8 cellular contexts compared by ENCODE assay signal in the genomic region with DNA sequence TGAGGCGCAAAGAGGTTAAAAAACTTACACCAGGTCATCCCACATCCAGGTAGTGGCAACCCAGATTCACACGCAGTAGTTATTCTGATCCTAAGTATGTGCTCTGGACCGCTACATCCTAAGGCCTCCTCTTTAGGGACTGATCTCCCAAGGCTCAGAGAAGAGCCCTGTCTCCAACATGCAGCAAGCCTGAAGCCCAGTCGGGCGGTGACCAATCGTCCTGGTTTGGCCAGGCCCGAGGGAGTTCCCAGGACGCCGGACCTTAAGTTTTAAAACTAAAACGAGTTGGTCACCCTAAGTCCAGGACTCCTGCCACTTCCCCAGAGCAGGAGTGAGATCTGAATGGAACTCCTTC. TPM values are rescaled to one million over a fixed set of nuclear protein-coding genes. Genes with fewer than 3 reads are reported as not detected.
DNase-seq lines count a peak whose midpoint lies in the region; ATAC-seq, FAIRE-seq and TF ChIP-seq lines count a peak whose summit lies in the region.

No MANE protein-coding gene starts in this region.

- H3K4me3 Mint-ChIP-seq in chondrocyte (ENCODE audit: unreplicated experiment): peak overlapping the region; percentile 97

- H3K27ac ChIP-seq in BLaER1: peak overlapping the region; percentile 75
- H3K27ac ChIP-seq in muscle layer of duodenum (ENCODE audit: low read length): peak overlapping the region; percentile 20

- ATAC-seq in GM19452 (IDR thresholded peaks at IDR 0.05; ENCODE audit: unreplicated experiment) (peak; percentile 11), GM18519 (IDR thresholded peaks at IDR 0.05; ENCODE audit: low FRiP score, unreplicated experiment) (no peak)

- no peaks in the 10 kb centered on the region for H3K9me3 ChIP-seq in BLaER1
- H3K9me3 ChIP-seq in muscle layer of duodenum (ENCODE audit: control insufficient read depth in 1 of 2, low read length in 2 of 2): no peaks in the 10 kb centered on the region

- H4K20me1 ChIP-seq in BLaER1: peaks cover 60% of the 10 kb centered on the region

- H3K4me2 ChIP-seq in BLaER1: peak overlapping the region; percentile 91

- H3K27ac Mint-ChIP-seq in chondrocyte (ENCODE audit: unreplicated experiment): peak overlapping the region; percentile 87

- FAIRE-seq in GM19239 (lab: Jason Lieb, UNC): no peak

- H3K27me3 ChIP-seq in BLaER1 (no peaks in the 10 kb centered on the region), muscle layer of duodenum (ENCODE audit: low read depth, low read length) (no peaks in the 10 kb centered on the region)

- no peaks in the 10 kb centered on the region for H3K9me3 Mint-ChIP-seq in chondrocyte (ENCODE audit: low read depth)

- peak; percentile 8 for DNase-seq in HS-27A (ENCODE audit: low read depth)
- no peak for DNase-seq in chondrocyte (ENCODE audit: low spot score)
- no peak for DNase-seq in activated effector memory CD4-positive, alpha-beta T cell treated with Interleukin-2 at 50 U/mL for 16 hours
- DNase-seq in GM19239 (ENCODE audit: insufficient read length, low spot score): no peak

- H3K4me1 Mint-ChIP-seq in chondrocyte (ENCODE audit: low read depth): peaks cover 32% of the 10 kb centered on the region

- no peaks in the 10 kb centered on the region for H3K27me3 Mint-ChIP-seq in chondrocyte (ENCODE audit: low read depth)

- TF ChIP-seq CTCF in chondrocyte (IDR thresholded peaks at IDR 0.05): no peak

- H3K36me3 Mint-ChIP-seq in chondrocyte (ENCODE audit: low read depth): no peaks in the 10 kb centered on the region

- H3K4me3 ChIP-seq in BLaER1 (peak overlapping the region; percentile 92), muscle layer of duodenum (ENCODE audit: low read depth in 1 of 2, low read length in 2 of 2) (peak overlapping the region; percentile 87 to 99)

- H3K36me3 ChIP-seq in BLaER1: peaks cover 44% of the 10 kb centered on the region
- H3K36me3 ChIP-seq in muscle layer of duodenum (ENCODE audit: control insufficient read depth in 1 of 2, insufficient read depth in 2 of 2, low read length in 2 of 2): peaks cover 4 to 15% of the 10 kb centered on the region in 2 donors

- peaks cover 27% of the 10 kb centered on the region for H3K4me1 ChIP-seq in BLaER1
- H3K4me1 ChIP-seq in muscle layer of duodenum (ENCODE audit: control insufficient read depth in 1 of 2, insufficient read depth in 2 of 2, low read length in 2 of 2): peaks cover 18 to 25% of the 10 kb centered on the region in 2 donors

- H3K9ac ChIP-seq in BLaER1: peak overlapping the region; percentile 85

RNA-seq across cellular contexts. Expression of a gene that starts 0.4 kb away (rescaled TPM):
- 6.3 to 9.5 TPM (median 6.6 TPM) in 3 replicates for total RNA-seq in chondrocyte

RNA-seq across cellular contexts. Expression of a gene that starts 0.5 kb away (rescaled TPM):
- total RNA-seq in chondrocyte: 4.3 to 6.4 TPM (median 5.2 TPM) in 3 replicates

RNA-seq across cellular contexts. Expression of a gene that starts 41.5 kb away (rescaled TPM):
- 16.0 to 20.2 TPM (median 18.9 TPM) in 3 replicates for total RNA-seq in chondrocyte
